ENCODE assay signal across 15 cellular contexts in the genomic region with DNA sequence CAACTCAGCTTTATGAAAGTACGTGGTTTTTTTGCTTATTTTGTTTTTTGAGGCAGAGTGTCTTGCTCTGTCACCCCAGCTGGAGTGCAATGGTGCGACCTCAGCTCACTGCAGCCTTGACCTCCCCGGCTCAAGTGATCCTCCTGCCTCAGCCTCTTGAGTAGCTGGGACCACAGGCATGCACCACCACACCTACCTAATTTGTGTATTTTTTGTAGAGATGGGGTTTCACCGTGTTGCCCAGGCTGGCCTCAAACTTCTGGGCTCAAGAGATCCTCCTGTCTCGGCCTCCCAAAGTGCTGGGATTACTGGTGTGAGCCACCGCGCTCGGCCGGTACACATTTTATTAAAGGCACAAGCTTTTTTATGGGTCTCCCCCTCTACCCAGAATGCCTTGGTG. TPM values are rescaled to one million over a fixed set of nuclear protein-coding genes. Genes with fewer than 3 reads are reported as not detected.
"Had no signal": no experiment of that assay in that cellular context is flagged by ENCODE, and none has a peak within 500 bp of the region (broad histone marks: within the 10 kb centered on the region; RNA-seq: fewer than 3 reads in every experiment).

No MANE protein-coding gene starts in this region.

RNA-seq across cellular contexts. Expression of gene CALML3, which starts 34.3 kb away (rescaled TPM):
- total RNA-seq: activated CD4-positive, alpha-beta memory T cell treated with anti-CD3 and anti-CD28 coated beads for 36 hours; activated naive CD4-positive, alpha-beta T cell treated with anti-CD3 and anti-CD28 coated beads for 36 hours; activated naive CD8-positive, alpha-beta T cell treated with anti-CD3 and anti-CD28 coated beads, Interleukin-2, amount 10 ng/mL, durations not matched to agents 7 days and 5 days; activated T-cell treated with anti-CD3 and anti-CD28 coated beads, Interleukin-2, amount 50 U/mL, for 72 hours; cardiac muscle cell; dermis blood vessel endothelial cell; liver; mucosa of gallbladder; neural crest cell; occipital lobe; renal cortical epithelial cell; sciatic nerve; T-helper 17 cell; upper lobe of left lung had no signal
- polyA plus RNA-seq: cardiac muscle cell, liver had no signal

RNA-seq across cellular contexts. Expression of gene CALML5, which starts 59.7 kb away (rescaled TPM):
- total RNA-seq: activated CD4-positive, alpha-beta memory T cell treated with anti-CD3 and anti-CD28 coated beads for 36 hours; activated naive CD4-positive, alpha-beta T cell treated with anti-CD3 and anti-CD28 coated beads for 36 hours; activated naive CD8-positive, alpha-beta T cell treated with anti-CD3 and anti-CD28 coated beads, Interleukin-2, amount 10 ng/mL, durations not matched to agents 7 days and 5 days; activated T-cell treated with anti-CD3 and anti-CD28 coated beads, Interleukin-2, amount 50 U/mL, for 72 hours; cardiac muscle cell; dermis blood vessel endothelial cell; frontal cortex; liver; mucosa of gallbladder; neural crest cell; occipital lobe; renal cortical epithelial cell; sciatic nerve; T-helper 17 cell; upper lobe of left lung had no signal
- polyA plus RNA-seq: cardiac muscle cell, liver had no signal
